8 cellular contexts compared by ENCODE assay signal in the genomic region with DNA sequence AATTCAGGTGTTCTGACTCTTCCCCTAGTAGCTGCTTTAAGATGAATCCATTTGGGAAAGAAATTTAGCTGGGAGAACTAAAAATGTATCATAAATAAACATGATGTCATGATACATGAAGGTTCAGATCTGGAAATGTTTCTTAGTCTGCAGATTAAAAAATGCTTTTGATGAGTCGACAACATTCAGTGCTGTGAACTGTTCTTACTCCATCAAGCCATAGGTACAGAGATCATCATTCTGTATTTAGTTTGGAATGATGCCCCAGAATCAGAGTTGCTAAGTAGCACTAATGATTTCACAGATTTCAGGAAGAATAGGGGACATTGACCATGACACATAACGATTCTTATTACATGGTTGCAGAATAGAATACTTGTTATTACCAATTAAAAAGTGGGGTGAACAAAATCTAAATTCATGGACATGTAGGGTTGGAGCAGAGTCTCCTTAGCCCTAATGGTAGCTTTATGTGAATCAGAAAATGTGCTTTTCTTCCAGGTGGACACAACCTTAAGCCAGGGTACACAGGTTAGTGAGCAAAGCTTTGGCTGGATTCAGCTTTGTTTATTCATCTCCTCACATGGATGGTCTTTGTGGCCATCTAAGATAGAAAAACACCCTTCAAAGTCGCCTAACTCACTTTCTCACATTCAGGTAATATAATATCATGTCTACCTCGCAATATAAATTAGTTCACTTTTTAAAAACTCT.
"Had no signal": no experiment of that assay in that cellular context is flagged by ENCODE, and none has a peak within 500 bp of the region (broad histone marks: within the 10 kb centered on the region; RNA-seq: fewer than 3 reads in every experiment).

No MANE protein-coding gene starts in this region.

- H3K4me1 ChIP-seq: HAP-1 had no signal

- ATAC-seq: HCT116 had no signal

- H3K4me1 Mint-ChIP-seq: IgD-negative memory B cell had no signal

- FAIRE-seq: HTR-8/SVneo had no signal

- H3K27ac ChIP-seq: GM23248 had no signal

- H3K4me3 Mint-ChIP-seq: HFFc6, IgD-negative memory B cell had no signal

- H3K27me3 Mint-ChIP-seq: IgD-negative memory B cell had no signal

- H3K9me3 ChIP-seq: HAP-1 had no signal

- H3K36me3 Mint-ChIP-seq: IgD-negative memory B cell had no signal

- H3K36me3 ChIP-seq: HAP-1 had no signal

- DNase-seq: GM23248, GOT3, H7, HFFc6 had no signal

- H3K27ac Mint-ChIP-seq: HFFc6, IgD-negative memory B cell had no signal

- H2AFZ ChIP-seq: GM23248 had no signal

- H3K9ac ChIP-seq: GM23248 had no signal

- H3K4me3 ChIP-seq: GM23248, HAP-1 had no signal
